In genomic region chr3:124373524-124373923, GRCh38 we compare ENCODE assay signal across 21 cellular contexts.
DNase-seq lines count a peak whose midpoint lies in the region; ATAC-seq and TF ChIP-seq lines count a peak whose summit lies in the region.
"Had no signal": no experiment of that assay in that cellular context is flagged by ENCODE, and none has a peak within 500 bp of the region (broad histone marks: within the 10 kb centered on the region; RNA-seq: fewer than 3 reads in every experiment).

No MANE protein-coding gene starts in this region.

- H3K27me3 ChIP-seq in GM23338 (ENCODE audit: insufficient read depth) (no peaks in the 10 kb centered on the region), WERI-Rb-1 (ENCODE audit: insufficient read depth, low read depth, severe bottlenecking) (no peaks in the 10 kb centered on the region), GM23248 (replicated peaks; ENCODE audit: insufficient read depth) (peaks cover 23% of the 10 kb centered on the region)
- H3K27me3 ChIP-seq: transverse colon had no signal

- H3K4me3 Mint-ChIP-seq in activated CD8-positive, alpha-beta memory T cell treated with anti-CD3 and anti-CD28 coated beads, Interleukin-2, amount 10 ng/mL, durations not matched to agents 7 days and 5 days, result no peak overlapping the region
- H3K4me3 Mint-ChIP-seq in GM23338, result no peak overlapping the region
- H3K4me3 Mint-ChIP-seq: CD14-positive monocyte; stimulated activated naive B cell treated with anti-CD40 and anti-IgM and Interleukin-4, amounts not matched to agents 10 μg/mL and 1 μg/mL and 100 μg/mL, for 72 hours; T-helper 1 cell treated with Interleukin-12 subunit alpha and Interleukin-12 subunit beta and Interleukin-4 antibody, amounts not matched to agents 30 μg/mL and 1 μg/mL, for 36 hours had no signal

- no peak overlapping the region for H3K27ac ChIP-seq in GM23338 (ENCODE audit: low read depth)
- no peak overlapping the region for H3K27ac ChIP-seq in WERI-Rb-1
- H3K27ac ChIP-seq in GM23248, result no peak overlapping the region
- H3K27ac ChIP-seq: left ventricle myocardium inferior, transverse colon had no signal

- no peak overlapping the region for H3K4me2 ChIP-seq in GM23338
- H3K4me2 ChIP-seq in GM23248 (ENCODE audit: unreplicated experiment), result no peak overlapping the region
- H3K4me2 ChIP-seq: smooth muscle cell had no signal

- H3K4me1 ChIP-seq in GM23338 (ENCODE audit: insufficient read depth) (peaks cover 11% of the 10 kb centered on the region), GM23248 (ENCODE audit: insufficient read depth) (no peaks in the 10 kb centered on the region)
- H3K4me1 ChIP-seq: left ventricle myocardium inferior, transverse colon had no signal

- H3K36me3 Mint-ChIP-seq in activated CD8-positive, alpha-beta memory T cell treated with anti-CD3 and anti-CD28 coated beads, Interleukin-2, amount 10 ng/mL, durations not matched to agents 7 days and 5 days, result no peaks in the 10 kb centered on the region
- peaks cover 15% of the 10 kb centered on the region; the same call in 2 of the 3 replicates for H3K36me3 Mint-ChIP-seq in GM23338 (ENCODE audit: low read depth)
- H3K36me3 Mint-ChIP-seq: CD14-positive monocyte; stimulated activated naive B cell treated with anti-CD40 and anti-IgM and Interleukin-4, amounts not matched to agents 10 μg/mL and 1 μg/mL and 100 μg/mL, for 72 hours had no signal

- H3K27ac Mint-ChIP-seq in activated CD8-positive, alpha-beta memory T cell treated with anti-CD3 and anti-CD28 coated beads, Interleukin-2, amount 10 ng/mL, durations not matched to agents 7 days and 5 days, result no peak overlapping the region
- H3K27ac Mint-ChIP-seq in GM23338, result no peak overlapping the region
- H3K27ac Mint-ChIP-seq: CD14-positive monocyte; stimulated activated naive B cell treated with anti-CD40 and anti-IgM and Interleukin-4, amounts not matched to agents 10 μg/mL and 1 μg/mL and 100 μg/mL, for 72 hours; T-helper 1 cell treated with Interleukin-12 subunit alpha and Interleukin-12 subunit beta and Interleukin-4 antibody, amounts not matched to agents 30 μg/mL and 1 μg/mL, for 36 hours had no signal

- H3K9ac ChIP-seq in GM23248, result no peak overlapping the region

- H3K9me3 ChIP-seq in WERI-Rb-1 (ENCODE audit: severe bottlenecking), result no peaks in the 10 kb centered on the region
- no peaks in the 10 kb centered on the region for H3K9me3 ChIP-seq in GM23248 (ENCODE audit: low read depth)
- H3K9me3 ChIP-seq: transverse colon had no signal

- H3K9me2 ChIP-seq in GM23338 (ENCODE audit: insufficient read depth) (no peaks in the 10 kb centered on the region), GM23248 (ENCODE audit: insufficient read depth) (no peaks in the 10 kb centered on the region)

- H3K79me2 ChIP-seq in GM23338 (replicated peaks; ENCODE audit: insufficient read depth) (no peaks in the 10 kb centered on the region), GM23248 (ENCODE audit: insufficient read depth) (no peaks in the 10 kb centered on the region)

- TF ChIP-seq CTCF in GM23338 (conservative IDR thresholded peaks at IDR 0.05; ENCODE audit: low read depth in 2 of 2) (no peak), WERI-Rb-1 (IDR thresholded peaks at IDR 0.05; ENCODE audit: low read depth, low read length) (no peak)

- H3F3A ChIP-seq in GM23338 (replicated peaks; ENCODE audit: low read depth) (no peaks in the 10 kb centered on the region), GM23248 (ENCODE audit: insufficient read depth) (no peaks in the 10 kb centered on the region)

- H3K9me3 Mint-ChIP-seq in activated CD8-positive, alpha-beta memory T cell treated with anti-CD3 and anti-CD28 coated beads, Interleukin-2, amount 10 ng/mL, durations not matched to agents 7 days and 5 days (ENCODE audit: low read depth), result no peaks in the 10 kb centered on the region
- peaks cover 14% of the 10 kb centered on the region for H3K9me3 Mint-ChIP-seq in GM23338
- H3K9me3 Mint-ChIP-seq: T-helper 1 cell treated with Interleukin-12 subunit alpha and Interleukin-12 subunit beta and Interleukin-4 antibody, amounts not matched to agents 30 μg/mL and 1 μg/mL, for 36 hours had no signal

- H3K4me3 ChIP-seq in GM23338 (no peak overlapping the region), WERI-Rb-1 (ENCODE audit: low read depth, low read length) (no peak overlapping the region), GM23248 (no peak overlapping the region)
- H3K4me3 ChIP-seq: left ventricle myocardium inferior, smooth muscle cell, transverse colon had no signal

- peaks cover 2% of the 10 kb centered on the region for H3K4me1 Mint-ChIP-seq in activated CD8-positive, alpha-beta memory T cell treated with anti-CD3 and anti-CD28 coated beads, Interleukin-2, amount 10 ng/mL, durations not matched to agents 7 days and 5 days
- H3K4me1 Mint-ChIP-seq in GM23338, result peaks cover 28% of the 10 kb centered on the region
- H3K4me1 Mint-ChIP-seq: CD14-positive monocyte; stimulated activated naive B cell treated with anti-CD40 and anti-IgM and Interleukin-4, amounts not matched to agents 10 μg/mL and 1 μg/mL and 100 μg/mL, for 72 hours had no signal

- H3K36me3 ChIP-seq in GM23338 (ENCODE audit: insufficient read depth) (no peaks in the 10 kb centered on the region), WERI-Rb-1 (no peaks in the 10 kb centered on the region; the same call in 1 of the 2 replicates), GM23248 (ENCODE audit: low read depth) (no peaks in the 10 kb centered on the region)
- H3K36me3 ChIP-seq: left ventricle myocardium inferior, transverse colon had no signal

- H4K20me1 ChIP-seq in GM23338 (replicated peaks; ENCODE audit: insufficient read depth) (no peaks in the 10 kb centered on the region), GM23248 (ENCODE audit: insufficient read depth) (no peaks in the 10 kb centered on the region)

- CTCF ChIA-PET in activated CD8-positive, alpha-beta memory T cell treated with anti-CD3 and anti-CD28 coated beads, Interleukin-2, amount 10 ng/mL, durations not matched to agents 7 days and 5 days (lab: Charles Lee), result no interaction called here

- H3K27me3 Mint-ChIP-seq in activated CD8-positive, alpha-beta memory T cell treated with anti-CD3 and anti-CD28 coated beads, Interleukin-2, amount 10 ng/mL, durations not matched to agents 7 days and 5 days, result peaks cover 16% of the 10 kb centered on the region
- peaks cover 5% of the 10 kb centered on the region for H3K27me3 Mint-ChIP-seq in GM23338 (ENCODE audit: insufficient read depth, low read depth, poor library complexity)

- peak; percentile 60 for ATAC-seq in activated CD8-positive, alpha-beta memory T cell treated with anti-CD3 and anti-CD28 coated beads, Interleukin-2, amount 10 ng/mL, durations not matched to agents 7 days and 5 days
- no peak for ATAC-seq in GM23338
- ATAC-seq in HG03460 (IDR thresholded peaks at IDR 0.05; ENCODE audit: unreplicated experiment), result peak; percentile 56
- ATAC-seq: activated CD4-positive, CD25-positive, alpha-beta regulatory T cell treated with anti-CD3 and anti-CD28 coated beads, Interleukin-2, amount 50 U/mL, for 24 hours; stimulated activated naive B cell treated with anti-CD40 and anti-IgM and Interleukin-4, amounts not matched to agents 10 μg/mL and 1 μg/mL and 100 μg/mL, for 72 hours had no signal

- in situ Hi-C loops in GM23248 (cut with MboI), result no loop called here

- H2AFZ ChIP-seq in GM23338 (0 out of 2 replicates have a peak overlapping the region, but pooled peaks have one; percentile 1), GM23248 (no peak overlapping the region)

- peak; percentile 42 for DNase-seq in activated CD8-positive, alpha-beta memory T cell treated with anti-CD3 and anti-CD28 coated beads, Interleukin-2, amount 10 ng/mL, durations not matched to agents 7 days and 5 days
- no peak for DNase-seq in activated CD8-positive, alpha-beta memory T cell treated with anti-CD3 and anti-CD28 coated beads, Interleukin-2, amount 50 U/mL, for 48 hours
- DNase-seq in GM23338 (ENCODE audit: low spot score), result no peak
- no peak for DNase-seq in activated effector memory CD4-positive, alpha-beta T cell treated with anti-CD3 and anti-CD28 coated beads, Interleukin-2, amount 50 U/mL, for 16 hours
- no peak for DNase-seq in WERI-Rb-1
- DNase-seq in GM23248, result no peak
- no peak for DNase-seq in occipital lobe (lab: John Stamatoyannopoulos, UW)
- DNase-seq: activated T-cell treated with anti-CD3 and anti-CD28 coated beads, Interleukin-2, amount 50 U/mL, for 1 hour; caudate nucleus; DMS153; KG1; left ventricle myocardium inferior; NCI-H1105; SHP77; stimulated activated naive B cell treated with anti-CD40 and anti-IgM and Interleukin-4, amounts not matched to agents 10 μg/mL and 1 μg/mL and 100 μg/mL, for 72 hours; transverse colon had no signal

- 63 to 66% methylated on average over 2 of the region's 2 CpGs for WGBS in GM23248 (ENCODE audit: low coverage in 1 of 2, low lambda C conversion rate in 2 of 2, missing lambda C conversion rate in 2 of 2), 2 experiments

TF ChIP-seq in GM23338, 12 proteins besides CTCF, POLR2A, EP300 and RAD21 (continues in another document):
- TF ChIP-seq REST (IDR thresholded peaks at IDR 0.05; ENCODE audit: unreplicated experiment) (no peak), CREB1 (CRISPR knock-in tag; IDR thresholded peaks at IDR 0.05; ENCODE audit: low read depth) (no peak)
